2 cellular contexts compared by ENCODE assay signal in genomic region chr9:97487107-97487506, GRCh38.
TF ChIP-seq lines count a peak whose summit lies in the region.

No MANE protein-coding gene starts in this region.

TF ChIP-seq in Ishikawa, 13 proteins besides CTCF, POLR2A, EP300 and RAD21:
- TF ChIP-seq, protein P1, sequence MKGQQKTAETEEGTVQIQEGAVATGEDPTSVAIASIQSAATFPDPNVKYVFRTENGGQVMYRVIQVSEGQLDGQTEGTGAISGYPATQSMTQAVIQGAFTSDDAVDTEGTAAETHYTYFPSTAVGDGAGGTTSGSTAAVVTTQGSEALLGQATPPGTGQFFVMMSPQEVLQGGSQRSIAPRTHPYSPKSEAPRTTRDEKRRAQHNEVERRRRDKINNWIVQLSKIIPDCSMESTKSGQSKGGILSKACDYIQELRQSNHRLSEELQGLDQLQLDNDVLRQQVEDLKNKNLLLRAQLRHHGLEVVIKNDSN (IDR thresholded peaks at IDR 0.05), result no peak
- TF ChIP-seq, protein P2, sequence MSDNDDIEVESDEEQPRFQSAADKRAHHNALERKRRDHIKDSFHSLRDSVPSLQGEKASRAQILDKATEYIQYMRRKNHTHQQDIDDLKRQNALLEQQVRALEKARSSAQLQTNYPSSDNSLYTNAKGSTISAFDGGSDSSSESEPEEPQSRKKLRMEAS (IDR thresholded peaks at IDR 0.05), result no peak
- no peak for TF ChIP-seq REST (IDR thresholded peaks at IDR 0.05; ENCODE audit: low read depth)
- TF ChIP-seq YY1 (IDR thresholded peaks at IDR 0.05; ENCODE audit: low read depth), result no peak
- no peak for TF ChIP-seq TCF12 (IDR thresholded peaks at IDR 0.05; ENCODE audit: low read depth)
- no peak for TF ChIP-seq NFIC (IDR thresholded peaks at IDR 0.05)
- no peak for TF ChIP-seq CEBPB (IDR thresholded peaks at IDR 0.05)
- TF ChIP-seq CREB1 (IDR thresholded peaks at IDR 0.05; ENCODE audit: low read depth), result no peak
- no peak for TF ChIP-seq ZBTB7A (IDR thresholded peaks at IDR 0.05; ENCODE audit: low read depth)
- TF ChIP-seq TAF1 (IDR thresholded peaks at IDR 0.05; ENCODE audit: low read depth), result no peak
- no peak for TF ChIP-seq EGR1 (IDR thresholded peaks at IDR 0.05)
TF ChIP-seq in Ishikawa: peak in this region for 0.

TF ChIP-seq in GM12878, 131 proteins besides CTCF, POLR2A, EP300 and RAD21:
- TF ChIP-seq, protein P3, sequence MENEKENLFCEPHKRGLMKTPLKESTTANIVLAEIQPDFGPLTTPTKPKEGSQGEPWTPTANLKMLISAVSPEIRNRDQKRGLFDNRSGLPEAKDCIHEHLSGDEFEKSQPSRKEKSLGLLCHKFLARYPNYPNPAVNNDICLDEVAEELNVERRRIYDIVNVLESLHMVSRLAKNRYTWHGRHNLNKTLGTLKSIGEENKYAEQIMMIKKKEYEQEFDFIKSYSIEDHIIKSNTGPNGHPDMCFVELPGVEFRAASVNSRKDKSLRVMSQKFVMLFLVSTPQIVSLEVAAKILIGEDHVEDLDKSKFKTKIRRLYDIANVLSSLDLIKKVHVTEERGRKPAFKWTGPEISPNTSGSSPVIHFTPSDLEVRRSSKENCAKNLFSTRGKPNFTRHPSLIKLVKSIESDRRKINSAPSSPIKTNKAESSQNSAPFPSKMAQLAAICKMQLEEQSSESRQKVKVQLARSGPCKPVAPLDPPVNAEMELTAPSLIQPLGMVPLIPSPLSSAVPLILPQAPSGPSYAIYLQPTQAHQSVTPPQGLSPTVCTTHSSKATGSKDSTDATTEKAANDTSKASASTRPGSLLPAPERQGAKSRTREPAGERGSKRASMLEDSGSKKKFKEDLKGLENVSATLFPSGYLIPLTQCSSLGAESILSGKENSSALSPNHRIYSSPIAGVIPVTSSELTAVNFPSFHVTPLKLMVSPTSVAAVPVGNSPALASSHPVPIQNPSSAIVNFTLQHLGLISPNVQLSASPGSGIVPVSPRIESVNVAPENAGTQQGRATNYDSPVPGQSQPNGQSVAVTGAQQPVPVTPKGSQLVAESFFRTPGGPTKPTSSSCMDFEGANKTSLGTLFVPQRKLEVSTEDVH (IDR thresholded peaks at IDR 0.05; ENCODE audit: low read depth, partially characterized antibody), result no peak
- TF ChIP-seq EZH2 (IDR thresholded peaks at IDR 0.05; ENCODE audit: borderline replicate concordance, control insufficient read depth, low read depth, low read length) (no peak), KLF5 (IDR thresholded peaks at IDR 0.05; ENCODE audit: partially characterized antibody) (no peak), TCF12 (IDR thresholded peaks at IDR 0.05; ENCODE audit: low read depth, low read length) (no peak), ZBTB11 (CRISPR knock-in tag; IDR thresholded peaks at IDR 0.05) (no peak), KDM1A (IDR thresholded peaks at IDR 0.05; ENCODE audit: borderline replicate concordance) (no peak), FOXM1 (IDR thresholded peaks at IDR 0.05; ENCODE audit: low read depth, low read length) (no peak), POU2F2 (IDR thresholded peaks at IDR 0.05; ENCODE audit: borderline replicate concordance, low read depth, low read length) (no peak), ZZZ3 (IDR thresholded peaks at IDR 0.05; ENCODE audit: control insufficient read depth, insufficient read length, low read depth) (no peak), SUZ12 (IDR thresholded peaks at IDR 0.05; ENCODE audit: unreplicated experiment) (no peak)
- TF ChIP-seq, protein P4, sequence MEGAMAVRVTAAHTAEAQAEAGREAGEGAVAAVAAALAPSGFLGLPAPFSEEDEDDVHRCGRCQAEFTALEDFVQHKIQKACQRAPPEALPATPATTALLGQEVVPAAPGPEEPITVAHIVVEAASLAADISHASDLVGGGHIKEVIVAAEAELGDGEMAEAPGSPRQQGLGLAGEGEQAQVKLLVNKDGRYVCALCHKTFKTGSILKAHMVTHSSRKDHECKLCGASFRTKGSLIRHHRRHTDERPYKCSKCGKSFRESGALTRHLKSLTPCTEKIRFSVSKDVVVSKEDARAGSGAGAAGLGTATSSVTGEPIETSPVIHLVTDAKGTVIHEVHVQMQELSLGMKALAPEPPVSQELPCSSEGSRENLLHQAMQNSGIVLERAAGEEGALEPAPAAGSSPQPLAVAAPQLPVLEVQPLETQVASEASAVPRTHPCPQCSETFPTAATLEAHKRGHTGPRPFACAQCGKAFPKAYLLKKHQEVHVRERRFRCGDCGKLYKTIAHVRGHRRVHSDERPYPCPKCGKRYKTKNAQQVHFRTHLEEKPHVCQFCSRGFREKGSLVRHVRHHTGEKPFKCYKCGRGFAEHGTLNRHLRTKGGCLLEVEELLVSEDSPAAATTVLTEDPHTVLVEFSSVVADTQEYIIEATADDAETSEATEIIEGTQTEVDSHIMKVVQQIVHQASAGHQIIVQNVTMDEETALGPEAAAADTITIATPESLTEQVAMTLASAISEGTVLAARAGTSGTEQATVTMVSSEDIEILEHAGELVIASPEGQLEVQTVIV (IDR thresholded peaks at IDR 0.05; ENCODE audit: borderline replicate concordance, partially characterized antibody), result no peak
TF ChIP-seq in GM12878: peak in this region for 0.
